ENCODE assay signal across 18 cellular contexts in genomic region chr2:232386490-232386739, GRCh38. TPM values are rescaled to one million over a fixed set of nuclear protein-coding genes. Genes with fewer than 3 reads are reported as not detected.
DNase-seq lines count a peak whose midpoint lies in the region; ATAC-seq and TF ChIP-seq lines count a peak whose summit lies in the region.
"Had no signal": no experiment of that assay in that cellular context is flagged by ENCODE, and none has a peak within 500 bp of the region (broad histone marks: within the 10 kb centered on the region; RNA-seq: fewer than 3 reads in every experiment).

No MANE protein-coding gene starts in this region.

- no peak overlapping the region for H3K27ac Mint-ChIP-seq in brain
- H3K27ac Mint-ChIP-seq in progenitor cell of endocrine pancreas, result peak overlapping the region; percentile 87
- H3K27ac Mint-ChIP-seq: activated CD4-positive, alpha-beta memory T cell treated with anti-CD3 and anti-CD28 coated beads for 36 hours; activated T-cell treated with anti-CD3 and anti-CD28 coated beads, Interleukin-2, amount 50 U/mL, for 72 hours; stimulated activated naive CD8-positive, alpha-beta T cell treated with anti-CD3 and anti-CD28 coated beads, Interleukin-15, Interleukin-2, amounts not matched to agents 100 ng/mL and 50 ng/mL, for 24 hours had no signal

- H3K4me3 ChIP-seq in HFF-Myc (replicated peaks; ENCODE audit: low read depth, low read length), result 0 out of 2 replicates have a peak overlapping the region, but pooled peaks have one; percentile 2
- H3K4me3 ChIP-seq: gastroesophageal sphincter had no signal

- H3K4me3 Mint-ChIP-seq in brain (peak overlapping the region; percentile 1 to 77 (median 9)), progenitor cell of endocrine pancreas (ENCODE audit: low read depth) (peak overlapping the region; percentile 57)
- H3K4me3 Mint-ChIP-seq: activated CD4-positive, alpha-beta memory T cell treated with anti-CD3 and anti-CD28 coated beads for 36 hours; activated T-cell treated with anti-CD3 and anti-CD28 coated beads, Interleukin-2, amount 50 U/mL, for 72 hours; stimulated activated naive CD8-positive, alpha-beta T cell treated with anti-CD3 and anti-CD28 coated beads, Interleukin-15, Interleukin-2, amounts not matched to agents 100 ng/mL and 50 ng/mL, for 24 hours had no signal

- H3K9me3 Mint-ChIP-seq in brain (peaks cover 0 to 8% (median 0%) of the 10 kb centered on the region in 5 experiments), progenitor cell of endocrine pancreas (ENCODE audit: low read depth) (no peaks in the 10 kb centered on the region)
- H3K9me3 Mint-ChIP-seq: activated CD4-positive, alpha-beta memory T cell treated with anti-CD3 and anti-CD28 coated beads for 36 hours; activated T-cell treated with anti-CD3 and anti-CD28 coated beads, Interleukin-2, amount 50 U/mL, for 72 hours; stimulated activated naive CD8-positive, alpha-beta T cell treated with anti-CD3 and anti-CD28 coated beads, Interleukin-15, Interleukin-2, amounts not matched to agents 100 ng/mL and 50 ng/mL, for 24 hours had no signal

- H3K27me3 Mint-ChIP-seq in brain (peaks cover 98% of the 10 kb centered on the region), progenitor cell of endocrine pancreas (peaks cover 86% of the 10 kb centered on the region)

- DNase-seq in HFF-Myc (ENCODE audit: extremely low read depth, low read depth) (no peak), islet precursor cell (peak; percentile 81), progenitor cell of endocrine pancreas (ENCODE audit: low spot score, unreplicated experiment) (no peak), GM19240 (ENCODE audit: insufficient read length, low spot score) (no peak)
- no peak for DNase-seq in stimulated activated CD4-positive, alpha-beta T cell treated with anti-CD3 and anti-CD28 coated beads, Interleukin-15, amount 100 ng/mL, for 24 hours
- DNase-seq: activated CD4-positive, alpha-beta memory T cell treated with anti-CD3 and anti-CD28 coated beads for 36 hours; activated T-cell treated with anti-CD3 and anti-CD28 coated beads, Interleukin-2, amount 50 U/mL, for 72 hours; NCI-H2081; NCI-H69; spleen had no signal

- no peak for TF ChIP-seq CTCF in HFF-Myc (IDR thresholded peaks at IDR 0.05; ENCODE audit: low read depth, low read length, missing control alignments)
- no peak for TF ChIP-seq CTCF in brain (conservative IDR thresholded peaks at IDR 0.05)
- no peak for TF ChIP-seq CTCF in progenitor cell of endocrine pancreas (IDR thresholded peaks at IDR 0.05; ENCODE audit: unreplicated experiment)

- H3K36me3 Mint-ChIP-seq in brain, result no peaks in the 10 kb centered on the region
- no peaks in the 10 kb centered on the region for H3K36me3 Mint-ChIP-seq in progenitor cell of endocrine pancreas (ENCODE audit: insufficient read depth)
- H3K36me3 Mint-ChIP-seq: activated CD4-positive, alpha-beta memory T cell treated with anti-CD3 and anti-CD28 coated beads for 36 hours had no signal

- ATAC-seq in HG02763 (IDR thresholded peaks at IDR 0.05; ENCODE audit: unreplicated experiment), result no peak
- no peak for ATAC-seq in GM21717 (IDR thresholded peaks at IDR 0.05; ENCODE audit: unreplicated experiment)
- ATAC-seq: activated T-cell treated with anti-CD3 and anti-CD28 coated beads, Interleukin-2, amount 50 U/mL, for 72 hours; gastroesophageal sphincter had no signal

- H3K4me1 Mint-ChIP-seq in brain (peaks cover 12% of the 10 kb centered on the region), progenitor cell of endocrine pancreas (ENCODE audit: low read depth) (peaks cover 6% of the 10 kb centered on the region)

RNA-seq across cellular contexts. Expression of gene ALPP, which starts 7.9 kb away (rescaled TPM):
- not detected for polyA plus RNA-seq in brain (ENCODE audit: insufficient read depth, low read depth, low replicate concordance)
- not detected in 2 replicates for total RNA-seq in progenitor cell of endocrine pancreas
- total RNA-seq: activated CD4-positive, alpha-beta memory T cell treated with anti-CD3 and anti-CD28 coated beads for 36 hours; activated T-cell treated with anti-CD3 and anti-CD28 coated beads, Interleukin-2, amount 50 U/mL, for 72 hours; endothelial cell of umbilical vein; gastroesophageal sphincter; mononuclear cell; spleen had no signal
- polyA plus RNA-seq: endothelial cell of umbilical vein, spleen had no signal

RNA-seq across cellular contexts. Expression of gene ALPG, which starts 20.2 kb away (rescaled TPM):
- polyA plus RNA-seq in brain (ENCODE audit: insufficient read depth, low read depth, low replicate concordance), result not detected
- total RNA-seq in progenitor cell of endocrine pancreas, result not detected in 2 replicates
- total RNA-seq: activated CD4-positive, alpha-beta memory T cell treated with anti-CD3 and anti-CD28 coated beads for 36 hours; activated T-cell treated with anti-CD3 and anti-CD28 coated beads, Interleukin-2, amount 50 U/mL, for 72 hours; endothelial cell of umbilical vein; gastroesophageal sphincter; M059J; mononuclear cell; spleen had no signal
- polyA plus RNA-seq: endothelial cell of umbilical vein, spleen had no signal
